8 cellular contexts compared by ENCODE assay signal in the genomic region with DNA sequence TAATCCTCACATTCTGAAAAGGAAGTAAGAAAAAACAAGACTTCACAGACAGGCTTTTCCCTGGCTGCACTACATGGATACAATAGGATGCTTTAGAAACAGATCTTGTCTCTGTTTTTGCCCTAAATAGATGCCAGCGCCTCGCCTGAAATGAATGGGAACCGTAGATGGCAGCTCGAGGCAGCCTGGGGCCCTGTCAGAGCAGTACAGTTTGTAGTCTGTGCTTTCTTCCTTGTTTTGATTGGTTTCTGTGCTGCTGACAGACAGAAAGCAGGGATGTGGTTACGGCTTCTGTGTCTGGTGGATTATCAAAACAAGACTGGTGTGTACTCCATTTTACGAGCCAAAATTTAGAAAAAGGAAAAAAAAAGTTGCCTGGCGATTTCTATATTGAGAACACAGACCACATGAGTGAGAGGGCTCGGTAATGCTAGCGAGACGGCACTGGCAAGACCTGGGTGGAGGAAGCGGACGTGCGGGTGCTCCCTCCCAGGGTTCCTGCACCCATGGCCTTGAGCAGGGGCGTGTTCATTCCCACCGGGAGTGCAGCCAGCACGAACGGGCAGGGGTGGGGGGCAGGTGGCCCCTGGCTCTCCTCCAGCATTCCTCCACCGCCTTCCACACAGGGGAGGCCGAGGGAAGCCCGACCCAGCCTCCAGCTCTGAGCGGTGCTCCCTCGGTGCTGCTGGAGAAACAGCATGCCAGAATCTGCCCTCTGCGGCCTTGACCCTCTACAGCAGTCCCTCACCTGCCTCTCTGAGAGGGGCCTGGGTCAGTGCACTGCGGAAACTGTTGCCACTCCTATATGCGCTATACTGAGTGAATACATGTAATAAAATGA. TPM values are rescaled to one million over a fixed set of nuclear protein-coding genes. Genes with fewer than 3 reads are reported as not detected.
DNase-seq lines count a peak whose midpoint lies in the region; ATAC-seq, FAIRE-seq and TF ChIP-seq lines count a peak whose summit lies in the region.

No MANE protein-coding gene starts in this region.

- intact Hi-C loops in CD4-positive, alpha-beta T cell (cut with DNase I, micrococcal nuclease) = loop anchor here (1.0 to 10.0 kb wide), 3 partner anchors 21 to 1013 kb away; a partner anchor contains a TSS
- intact Hi-C loops in dendritic cell treated with granulocyte-macrophage colony-stimulating factor and Interleukin-4, amounts not matched to agents 40 ng/mL and 50 ng/mL, for 4 days (cut with micrococcal nuclease) = loop anchor here (2.0 to 10.0 kb wide), 2 partner anchors 17 to 243 kb away; a partner anchor contains a TSS

- POLR2A ChIA-PET in CD4-positive, alpha-beta T cell (lab: Charles Lee) = interaction anchor here (1.7 to 15.8 kb wide), 5 partner anchors 7 to 43 kb away, joined by 7 to 596 read pairs (median 13); no protein-coding TSS in a partner anchor

- H3K9me3 ChIP-seq in CD4-positive, alpha-beta T cell (ENCODE audit: control insufficient read depth, low read length) = no peaks in the 10 kb centered on the region

- H3K4me1 Mint-ChIP-seq in CD4-positive, alpha-beta T cell (ENCODE audit: low read depth) = peaks cover 95% of the 10 kb centered on the region
- H3K4me1 Mint-ChIP-seq in dendritic cell treated with granulocyte-macrophage colony-stimulating factor and Interleukin-4, amounts not matched to agents 40 ng/mL and 50 ng/mL, for 4 days (ENCODE audit: low read depth) = peaks cover 72% of the 10 kb centered on the region
- H3K4me1 Mint-ChIP-seq in stimulated activated naive CD8-positive, alpha-beta T cell treated with anti-CD3 and anti-CD28 coated beads, Interleukin-15, amount 100 ng/mL, for 72 hours = peaks cover 96% of the 10 kb centered on the region

- peak overlapping the region; percentile 99 for H3K27ac ChIP-seq in CD4-positive, alpha-beta T cell (ENCODE audit: low read depth, low read length)

- CTCF ChIA-PET in CD4-positive, alpha-beta T cell (lab: Charles Lee) = interaction anchor here (0.8 to 3.2 kb wide), 6 partner anchors 8 to 21 kb away, joined by 3 to 16 read pairs (median 10); no protein-coding TSS in a partner anchor

- H3K36me3 Mint-ChIP-seq in CD4-positive, alpha-beta T cell (ENCODE audit: low read depth) = peaks cover 45% of the 10 kb centered on the region
- no peaks in the 10 kb centered on the region for H3K36me3 Mint-ChIP-seq in dendritic cell treated with granulocyte-macrophage colony-stimulating factor and Interleukin-4, amounts not matched to agents 40 ng/mL and 50 ng/mL, for 4 days (ENCODE audit: low read depth)

- H3K4me3 Mint-ChIP-seq in CD4-positive, alpha-beta T cell = peak overlapping the region; percentile 88
- H3K4me3 Mint-ChIP-seq in dendritic cell treated with granulocyte-macrophage colony-stimulating factor and Interleukin-4, amounts not matched to agents 40 ng/mL and 50 ng/mL, for 4 days = peak overlapping the region; percentile 84
- H3K4me3 Mint-ChIP-seq in stimulated activated naive CD8-positive, alpha-beta T cell treated with anti-CD3 and anti-CD28 coated beads, Interleukin-15, amount 100 ng/mL, for 72 hours = peak overlapping the region; percentile 89 to 95

- no peak for FAIRE-seq in HTR-8/SVneo (lab: Jason Lieb, UNC)

- no peaks in the 10 kb centered on the region for H3K9me3 Mint-ChIP-seq in CD4-positive, alpha-beta T cell
- H3K9me3 Mint-ChIP-seq in dendritic cell treated with granulocyte-macrophage colony-stimulating factor and Interleukin-4, amounts not matched to agents 40 ng/mL and 50 ng/mL, for 4 days = no peaks in the 10 kb centered on the region
- no peaks in the 10 kb centered on the region for H3K9me3 Mint-ChIP-seq in stimulated activated naive CD8-positive, alpha-beta T cell treated with anti-CD3 and anti-CD28 coated beads, Interleukin-15, amount 100 ng/mL, for 72 hours

- DNase-seq in CD4-positive, alpha-beta T cell = peak; percentile 49 to 77 (median 64)
- DNase-seq in HTR-8/SVneo (ENCODE audit: insufficient read length, low spot score) (peak; percentile 9), lung microvascular endothelial cell (ENCODE audit: low read depth in 2 of 2) (peak; percentile 68 to 70), DMS153 treated with DMSO at 0.1 percent for 48 hours (lab: John Stamatoyannopoulos, UW; ENCODE audit: unreplicated experiment) (no peak)
- DNase-seq in activated CD4-positive, alpha-beta T cell treated with anti-CD3 and anti-CD28 coated beads for 4 hours = peak; percentile 46 to 51
- peak; percentile 49 to 69 for DNase-seq in stimulated activated naive CD8-positive, alpha-beta T cell treated with anti-CD3 and anti-CD28 coated beads, Interleukin-15, amount 100 ng/mL, for 72 hours

- H3K27me3 ChIP-seq in CD4-positive, alpha-beta T cell (ENCODE audit: control insufficient read depth, insufficient read depth, low read length) = no peaks in the 10 kb centered on the region

- ATAC-seq in CD4-positive, alpha-beta T cell (ENCODE audit: poor library complexity) = peak; percentile 78
- ATAC-seq in GM21367 (IDR thresholded peaks at IDR 0.05; ENCODE audit: unreplicated experiment) = peak; percentile 33
- ATAC-seq in stimulated activated naive CD8-positive, alpha-beta T cell treated with anti-CD3 and anti-CD28 coated beads, Interleukin-15, amount 100 ng/mL, for 72 hours = peak; percentile 78

- no peak for TF ChIP-seq CTCF in CD4-positive, alpha-beta T cell (IDR thresholded peaks at IDR 0.05)

- H3K27me3 Mint-ChIP-seq in CD4-positive, alpha-beta T cell = peaks cover 5% of the 10 kb centered on the region
- H3K27me3 Mint-ChIP-seq in dendritic cell treated with granulocyte-macrophage colony-stimulating factor and Interleukin-4, amounts not matched to agents 40 ng/mL and 50 ng/mL, for 4 days = no peaks in the 10 kb centered on the region
- no peaks in the 10 kb centered on the region for H3K27me3 Mint-ChIP-seq in stimulated activated naive CD8-positive, alpha-beta T cell treated with anti-CD3 and anti-CD28 coated beads, Interleukin-15, amount 100 ng/mL, for 72 hours

- H3K27ac Mint-ChIP-seq in CD4-positive, alpha-beta T cell = peak overlapping the region; percentile 97
- peak overlapping the region; percentile 94 for H3K27ac Mint-ChIP-seq in dendritic cell treated with granulocyte-macrophage colony-stimulating factor and Interleukin-4, amounts not matched to agents 40 ng/mL and 50 ng/mL, for 4 days
- H3K27ac Mint-ChIP-seq in stimulated activated naive CD8-positive, alpha-beta T cell treated with anti-CD3 and anti-CD28 coated beads, Interleukin-15, amount 100 ng/mL, for 72 hours = peak overlapping the region; percentile 95 to 97

RNA-seq across cellular contexts. Expression of a gene that starts 37.5 kb away (rescaled TPM):
- total RNA-seq in CD4-positive, alpha-beta T cell = not detected
- total RNA-seq in lung microvascular endothelial cell = not detected in 2 replicates
